ENCODE assay signal across 26 cellular contexts in the genomic region with DNA sequence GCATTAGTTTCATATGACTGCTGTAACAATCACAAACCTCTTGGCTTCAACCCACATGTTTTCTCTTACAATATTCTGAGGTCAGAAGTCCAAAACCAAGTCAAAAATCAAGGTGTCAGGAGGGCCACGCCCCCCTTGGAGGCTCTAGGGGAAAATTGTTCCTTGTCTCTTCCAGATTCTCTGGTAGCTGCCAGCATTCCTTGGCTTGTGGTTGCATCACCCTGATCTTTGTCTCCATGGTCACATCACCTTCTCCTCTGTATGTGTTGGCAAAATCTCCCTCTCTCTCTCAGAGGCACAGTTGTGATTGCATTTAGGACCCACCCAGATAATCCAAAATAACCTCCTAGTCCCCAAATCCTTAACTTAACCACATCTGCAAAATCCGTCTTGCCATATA.
"Had no signal": no experiment of that assay in that cellular context is flagged by ENCODE, and none has a peak within 500 bp of the region (broad histone marks: within the 10 kb centered on the region; RNA-seq: fewer than 3 reads in every experiment).

No MANE protein-coding gene starts in this region.

- DNase-seq: cerebellar nuclear complex; colonic mucosa; cortex of kidney; effector CD8-positive, alpha-beta T cell; effector memory CD8-positive, alpha-beta T cell; endodermal cell; erythroblast; esophagus squamous epithelium; foreskin keratinocyte; heart left ventricle; hypothalamus; immature natural killer cell; islet precursor cell; kidney; kidney glomerular epithelial cell; left cardiac atrium; left lung; left ventricle myocardium superior; lower lobe of right lung; mesenchymal stem cell; midbrain had no signal

- H3K4me3 Mint-ChIP-seq: dendritic cell treated with granulocyte-macrophage colony-stimulating factor and Interleukin-4, amounts not matched to agents 40 ng/mL and 50 ng/mL, for 4 days; effector memory CD8-positive, alpha-beta T cell; endodermal cell; immature natural killer cell had no signal

- H3K27ac ChIP-seq: colonic mucosa, epithelial cell of prostate, esophagus squamous epithelium, foreskin keratinocyte, gastroesophageal sphincter, heart left ventricle, hepatocyte, left lung, lower lobe of right lung had no signal

- H3K4me1 ChIP-seq: colonic mucosa, foreskin keratinocyte had no signal

- H3K9me3 Mint-ChIP-seq: dendritic cell treated with granulocyte-macrophage colony-stimulating factor and Interleukin-4, amounts not matched to agents 40 ng/mL and 50 ng/mL, for 4 days; immature natural killer cell had no signal

- H3K4me1 Mint-ChIP-seq: endodermal cell had no signal

- H3K9me3 ChIP-seq: colonic mucosa, lower lobe of right lung had no signal

- H3K4me3 ChIP-seq: colonic mucosa, esophagus squamous epithelium, gastroesophageal sphincter, heart left ventricle, hepatocyte, left lung, lower lobe of right lung had no signal

- H3K27me3 Mint-ChIP-seq: dendritic cell treated with granulocyte-macrophage colony-stimulating factor and Interleukin-4, amounts not matched to agents 40 ng/mL and 50 ng/mL, for 4 days; effector memory CD8-positive, alpha-beta T cell had no signal

- H3K27ac Mint-ChIP-seq: dendritic cell treated with granulocyte-macrophage colony-stimulating factor and Interleukin-4, amounts not matched to agents 40 ng/mL and 50 ng/mL, for 4 days; effector memory CD8-positive, alpha-beta T cell; endodermal cell had no signal

- ATAC-seq: effector memory CD8-positive, alpha-beta T cell; esophagus mucosa; foreskin keratinocyte; gastroesophageal sphincter; heart left ventricle; left cardiac atrium; left lung; left ventricle myocardium superior; lower lobe of right lung had no signal

- H3K36me3 ChIP-seq: colonic mucosa, esophagus squamous epithelium, gastroesophageal sphincter, heart left ventricle, left lung, lower lobe of right lung had no signal
